Comparison of ENCODE assay signal across 12 cellular contexts in genomic region chr16:88591577-88592021, GRCh38. TPM values are rescaled to one million over a fixed set of nuclear protein-coding genes. Genes with fewer than 3 reads are reported as not detected.
DNase-seq lines count a peak whose midpoint lies in the region; ATAC-seq, FAIRE-seq and TF ChIP-seq lines count a peak whose summit lies in the region.
"Had no signal": no experiment of that assay in that cellular context is flagged by ENCODE, and none has a peak within 500 bp of the region (broad histone marks: within the 10 kb centered on the region; RNA-seq: fewer than 3 reads in every experiment).

No MANE protein-coding gene starts in this region.

- TF ChIP-seq POLR2A in esophagus muscularis mucosa (IDR thresholded peaks at IDR 0.05; ENCODE audit: low read depth): no peak

- no peak for TF ChIP-seq CTCF in esophagus muscularis mucosa (IDR thresholded peaks at IDR 0.05)

- DNase-seq in GM19239 (ENCODE audit: insufficient read length, low spot score): no peak
- peak; percentile 95 for DNase-seq in RPMI8226
- peak; percentile 93 for DNase-seq in esophagus muscularis mucosa (ENCODE audit: extremely low spot score)
- peak; percentile 9 to 41 for DNase-seq in stimulated activated CD8-positive, alpha-beta memory T cell treated with anti-CD3 and anti-CD28 coated beads, Interleukin-15, amount 100 ng/mL, for 4 hours (ENCODE audit: low read depth in 2 of 2)
- no peak for DNase-seq in NCI-H345 (lab: John Stamatoyannopoulos, UW)
- no peak for DNase-seq in cortex of kidney (lab: John Stamatoyannopoulos, UW)
- DNase-seq: effector CD8-positive, alpha-beta T cell; NCI-H1092 treated with DMSO at 0.1 percent for 48 hours had no signal

- peaks cover 33 to 72% (median 44%) of the 10 kb centered on the region in 4 donors for H3K36me3 ChIP-seq in esophagus muscularis mucosa

- H3K4me3 ChIP-seq in esophagus muscularis mucosa: no peak overlapping the region

- no peaks in the 10 kb centered on the region for H3K27me3 ChIP-seq in esophagus muscularis mucosa

- WGBS in esophagus muscularis mucosa: 61% methylated on average over 10 of the region's 10 CpGs

- peak; percentile 11 for FAIRE-seq in GM19239 (lab: Jason Lieb, UNC)

- no peak overlapping the region for H3K27ac ChIP-seq in esophagus muscularis mucosa (replicated peaks in 1 of 4)
- H3K27ac ChIP-seq: VCaP had no signal

- no peak for TF ChIP-seq EP300 in esophagus muscularis mucosa (IDR thresholded peaks at IDR 0.05)

- peaks cover 0 to 13% (median 2%) of the 10 kb centered on the region in 4 donors for H3K4me1 ChIP-seq in esophagus muscularis mucosa

- intact Hi-C loops in esophagus muscularis mucosa (cut with DNase I): no loop called here

- no peaks in the 10 kb centered on the region for H3K9me3 ChIP-seq in esophagus muscularis mucosa

- no peak for ATAC-seq in GM21381 (IDR thresholded peaks at IDR 0.05; ENCODE audit: unreplicated experiment)
- no peak for ATAC-seq in GM21526 (IDR thresholded peaks at IDR 0.05; ENCODE audit: low FRiP score, unreplicated experiment)

RNA-seq across cellular contexts. Expression of gene ZC3H18, which starts 21.4 kb away (rescaled TPM):
- total RNA-seq in esophagus muscularis mucosa: 10 to 100 TPM; 15.9 to 29.1 (median 26.6) TPM

RNA-seq across cellular contexts. Expression of gene IL17C, which starts 46.8 kb away (rescaled TPM):
- not detected for total RNA-seq in esophagus muscularis mucosa
- total RNA-seq: liver had no signal

RNA-seq across cellular contexts. Expression of gene CYBA, which starts 59.3 kb away (rescaled TPM):
- 100 to 1,000 TPM in 2 of 4 donors, 10 to 100 TPM in 2; 46.5 to 156 (median 99.2) TPM for total RNA-seq in esophagus muscularis mucosa

Comparison
In these comparisons a context has a peak if more than half of its experiments do, and no peak if none do; other contexts are left out.
1. DNase-seq: peak in RPMI8226 (single experiment), esophagus muscularis mucosa (single experiment) and stimulated activated CD8-positive, alpha-beta memory T cell treated with anti-CD3 and anti-CD28 coated beads, Interleukin-15, amount 100 ng/mL, for 4 hours (2 of 2); none in GM19239 (single experiment), NCI-H345 (single experiment) and cortex of kidney (single experiment).